Comparison of ENCODE assay signal across 8 cellular contexts in genomic region chr22:50252081-50253045, GRCh38. TPM values are rescaled to one million over a fixed set of nuclear protein-coding genes. Genes with fewer than 3 reads are reported as not detected.
DNase-seq lines count a peak whose midpoint lies in the region; ATAC-seq and TF ChIP-seq lines count a peak whose summit lies in the region.

No MANE protein-coding gene starts in this region.

- POLR2A ChIA-PET in A673 (lab: Charles Lee; ENCODE audit: low non-redundant PET), result interaction anchor here (0.6 to 0.7 kb wide), 2 partner anchors 69 to 368 kb away, joined by 3 read pairs; no protein-coding TSS in a partner anchor

- DNase-seq in A673 (ENCODE audit: low spot score) (peak; percentile 78), GM13977 (ENCODE audit: low spot score) (peak; percentile 81), Peyer's patch (peak; percentile 83 to 93 (median 84)), fibroblast of villous mesenchyme (ENCODE audit: low read depth) (peak; percentile 62), ovary (peak; percentile 71 to 83 (median 79)), vagina (ENCODE audit: extremely low spot score in 2 of 2) (no peak)
- peak; percentile 60 for DNase-seq in activated T-helper 2 cell treated with anti-CD3 and anti-CD28 coated beads, Interferon-gamma antibody, Interleukin-2, Interleukin-4, amounts not matched to agents 10 μg/mL and 5 μg/mL and 100 μg/mL, durations not matched to agents 14 hours and 24 hours and 36 hours (ENCODE audit: low spot score)

- TF ChIP-seq CTCF in A673 (conservative IDR thresholded peaks at IDR 0.05; ENCODE audit: low read depth, low read length) (peak; percentile 77), GM13977 (IDR thresholded peaks at IDR 0.05; ENCODE audit: extremely low read depth, insufficient read depth, missing control alignments) (peak; percentile 90), Peyer's patch (IDR thresholded peaks at IDR 0.05) (peak; percentile 63 to 79 (median 72)), fibroblast of villous mesenchyme (IDR thresholded peaks at IDR 0.05; ENCODE audit: insufficient read depth, low read depth, low read length) (peak; percentile 68), ovary (IDR thresholded peaks at IDR 0.05) (peak; percentile 17 to 76 (median 64)), vagina (IDR thresholded peaks at IDR 0.05) (peak; percentile 45 to 66 (median 65))

- WGBS in ovary, 3 donors, result 57 to 59% (median 58%) methylated on average over 26 of the region's 26 CpGs

- H3K9me3 ChIP-seq in A673 (ENCODE audit: low read depth, low read length, poor library complexity, severe bottlenecking) (no peaks in the 10 kb centered on the region), Peyer's patch (no peaks in the 10 kb centered on the region), ovary (no peaks in the 10 kb centered on the region), vagina (no peaks in the 10 kb centered on the region)

- peaks cover 7% of the 10 kb centered on the region for H3K4me1 Mint-ChIP-seq in activated T-helper 2 cell treated with anti-CD3 and anti-CD28 coated beads, Interferon-gamma antibody, Interleukin-2, Interleukin-4, amounts not matched to agents 10 μg/mL and 5 μg/mL and 100 μg/mL, durations not matched to agents 14 hours and 24 hours and 36 hours (ENCODE audit: low read depth)

- H3K4me3 Mint-ChIP-seq in activated T-helper 2 cell treated with anti-CD3 and anti-CD28 coated beads, Interferon-gamma antibody, Interleukin-2, Interleukin-4, amounts not matched to agents 10 μg/mL and 5 μg/mL and 100 μg/mL, durations not matched to agents 14 hours and 24 hours and 36 hours (ENCODE audit: low read depth), result peak overlapping the region; percentile 21

- H3K27ac ChIP-seq in A673 (ENCODE audit: low read depth, low read length, poor library complexity, severe bottlenecking) (peak overlapping the region; percentile 44), Peyer's patch (peak overlapping the region; percentile 56 to 82 (median 70)), ovary (peak overlapping the region in 1 of 2 donors; percentile 44), vagina (peak overlapping the region; percentile 79)

- H3K4me3 ChIP-seq in A673 (ENCODE audit: low read depth, low read length, poor library complexity, severe bottlenecking) (peak overlapping the region; percentile 78), Peyer's patch (peak overlapping the region; percentile 58 to 87 (median 71)), fibroblast of villous mesenchyme (ENCODE audit: low read depth, low read length) (no peak overlapping the region), ovary (no peak overlapping the region), vagina (peak overlapping the region; percentile 60 to 88)

- no peak for TF ChIP-seq EP300 in ovary (IDR thresholded peaks at IDR 0.05)

- intact Hi-C loops in A673 (cut with micrococcal nuclease; ENCODE audit: unreplicated experiment) (no loop called here), ovary (cut with DNase I) (loop anchor here in 3 of 4 donors (5.0 to 10.0 kb wide), 2 partner anchors 90 to 272 kb away; partner anchors contain the start of genes PPP6R2 (in 2 of the 3) and SCO2 (in 1 of the 3)), vagina (cut with DNase I) (loop anchor here (5.0 kb wide), 2 partner anchors 75 to 90 kb away; partner anchors contain the start of genes DENND6B and PPP6R2)
- intact Hi-C loops in activated T-helper 2 cell treated with anti-CD3 and anti-CD28 coated beads, Interferon-gamma antibody, Interleukin-2, Interleukin-4, amounts not matched to agents 10 μg/mL and 5 μg/mL and 100 μg/mL, durations not matched to agents 14 hours and 24 hours and 36 hours (cut with micrococcal nuclease), result no loop called here

- H3K4me1 ChIP-seq in A673 (ENCODE audit: insufficient read depth, low read length, poor library complexity, severe bottlenecking), result peaks cover 7% of the 10 kb centered on the region
- peaks cover 9 to 43% (median 27%) of the 10 kb centered on the region in 4 donors for H3K4me1 ChIP-seq in Peyer's patch
- H3K4me1 ChIP-seq in ovary (ENCODE audit: insufficient read depth), result peaks cover 7% of the 10 kb centered on the region
- peaks cover 43% of the 10 kb centered on the region for H3K4me1 ChIP-seq in vagina

- H3K36me3 ChIP-seq in A673 (ENCODE audit: insufficient read depth, low read length, poor library complexity, severe bottlenecking), result peaks cover 7% of the 10 kb centered on the region
- peaks cover 0 to 3% (median 0%) of the 10 kb centered on the region in 3 donors for H3K36me3 ChIP-seq in Peyer's patch
- no peaks in the 10 kb centered on the region for H3K36me3 ChIP-seq in ovary
- no peaks in the 10 kb centered on the region for H3K36me3 ChIP-seq in vagina

- CTCF ChIA-PET in A673 (lab: Charles Lee), result interaction anchor here (0.6 to 1.0 kb wide), 6 partner anchors 9 to 273 kb away, joined by 3 to 8 read pairs (median 3); partner anchors contain the start of gene SCO2

- H3K36me3 Mint-ChIP-seq in activated T-helper 2 cell treated with anti-CD3 and anti-CD28 coated beads, Interferon-gamma antibody, Interleukin-2, Interleukin-4, amounts not matched to agents 10 μg/mL and 5 μg/mL and 100 μg/mL, durations not matched to agents 14 hours and 24 hours and 36 hours (ENCODE audit: low read depth), result peaks cover 6% of the 10 kb centered on the region

- H3K27me3 ChIP-seq in A673 (replicated peaks; ENCODE audit: insufficient read depth, low read depth, low read length, poor library complexity) (no peaks in the 10 kb centered on the region), Peyer's patch (no peaks in the 10 kb centered on the region), ovary (no peaks in the 10 kb centered on the region), vagina (no peaks in the 10 kb centered on the region)

- H3K27me3 Mint-ChIP-seq in activated T-helper 2 cell treated with anti-CD3 and anti-CD28 coated beads, Interferon-gamma antibody, Interleukin-2, Interleukin-4, amounts not matched to agents 10 μg/mL and 5 μg/mL and 100 μg/mL, durations not matched to agents 14 hours and 24 hours and 36 hours (ENCODE audit: low read depth), result no peaks in the 10 kb centered on the region

- BruUV-seq in A673 (replicated peaks; lab: Mats Ljungman, UMichigan), result no TSS peak

- no peaks in the 10 kb centered on the region for H3K9me3 Mint-ChIP-seq in activated T-helper 2 cell treated with anti-CD3 and anti-CD28 coated beads, Interferon-gamma antibody, Interleukin-2, Interleukin-4, amounts not matched to agents 10 μg/mL and 5 μg/mL and 100 μg/mL, durations not matched to agents 14 hours and 24 hours and 36 hours

- no peak for ATAC-seq in HG03045 (IDR thresholded peaks at IDR 0.05; ENCODE audit: unreplicated experiment)

- TF ChIP-seq POLR2A in Peyer's patch (IDR thresholded peaks at IDR 0.05) (no peak), ovary (IDR thresholded peaks at IDR 0.05) (no peak), vagina (IDR thresholded peaks at IDR 0.05) (no peak)

- H3K27ac Mint-ChIP-seq in activated T-helper 2 cell treated with anti-CD3 and anti-CD28 coated beads, Interferon-gamma antibody, Interleukin-2, Interleukin-4, amounts not matched to agents 10 μg/mL and 5 μg/mL and 100 μg/mL, durations not matched to agents 14 hours and 24 hours and 36 hours, result no peak overlapping the region

- in situ Hi-C loops in GM13977 (cut with MboI; ENCODE audit: low pct_unique_long_range_greater_than_20kb, low sequenced_read_pairs, unreplicated experiment), result loop anchor here (10.0 kb wide), 1 partner anchor 242 kb away; no protein-coding TSS in a partner anchor

RNA-seq across cellular contexts. Expression of gene HDAC10, which starts 1.3 kb away (rescaled TPM):
- 38.6 and 42.8 TPM in 2 replicates for total RNA-seq in A673 (2021)
- 100 to 1,000 TPM in 3 of 4 donors, 10 to 100 TPM in 1; 57.3 to 165 (median 119) TPM for total RNA-seq in Peyer's patch
- 60.0 and 62.9 TPM in 2 replicates for total RNA-seq in activated T-helper 2 cell treated with anti-CD3 and anti-CD28 coated beads, Interferon-gamma antibody, Interleukin-2, Interleukin-4, amounts not matched to agents 10 μg/mL and 5 μg/mL and 100 μg/mL, durations not matched to agents 14 hours and 24 hours and 36 hours
- total RNA-seq in fibroblast of villous mesenchyme, result 18.7 and 19.4 TPM in 2 replicates
- 10 to 100 TPM; 24.9 to 44.6 (median 41.1) TPM for total RNA-seq in ovary
- polyA plus RNA-seq in ovary, result 10 to 100 TPM in 1 of 2 donors, 1 to 10 TPM in 1; 2.3 to 33.2 TPM
- total RNA-seq in vagina, result 29.2 TPM

RNA-seq across cellular contexts. Expression of gene TUBGCP6, which starts 7.5 kb away (rescaled TPM):
- total RNA-seq in A673 (2021), result 31.0 and 33.1 TPM in 2 replicates
- 100 to 1,000 TPM in 2 of 4 donors, 10 to 100 TPM in 2; 51.5 to 163 (median 111) TPM for total RNA-seq in Peyer's patch
- 48.8 and 49.6 TPM in 2 replicates for total RNA-seq in activated T-helper 2 cell treated with anti-CD3 and anti-CD28 coated beads, Interferon-gamma antibody, Interleukin-2, Interleukin-4, amounts not matched to agents 10 μg/mL and 5 μg/mL and 100 μg/mL, durations not matched to agents 14 hours and 24 hours and 36 hours
- 25.4 and 32.4 TPM in 2 replicates for total RNA-seq in fibroblast of villous mesenchyme
- total RNA-seq in ovary, result 10 to 100 TPM; 35.9 to 52.2 (median 40.8) TPM
- polyA plus RNA-seq in ovary, result 10 to 100 TPM in 1 of 2 donors, 1 to 10 TPM in 1; 7.5 to 42.6 TPM
- total RNA-seq in vagina, result 45.4 TPM

RNA-seq across cellular contexts. Expression of gene MAPK12, which starts 9.1 kb away (rescaled TPM):
- total RNA-seq in A673 (2021) (20.8 and 27.5 TPM in 2 replicates), Peyer's patch (10 to 100 TPM in 1 of 4 donors, 1 to 10 TPM in 3; 1.2 to 37.1 (median 5.4) TPM), fibroblast of villous mesenchyme (39.3 and 42.7 TPM in 2 replicates), ovary (10 to 100 TPM in 6 of 7 donors, 1 to 10 TPM in 1; 7.9 to 35.3 (median 23.3) TPM), vagina (15.0 TPM)
- total RNA-seq in activated T-helper 2 cell treated with anti-CD3 and anti-CD28 coated beads, Interferon-gamma antibody, Interleukin-2, Interleukin-4, amounts not matched to agents 10 μg/mL and 5 μg/mL and 100 μg/mL, durations not matched to agents 14 hours and 24 hours and 36 hours, result 16.3 and 17.6 TPM in 2 replicates
- 10 to 100 TPM in 1 of 2 donors, under 1 TPM in 1; 0.87 to 26.5 TPM for polyA plus RNA-seq in ovary

RNA-seq across cellular contexts. Expression of gene MAPK11, which starts 17.8 kb away (rescaled TPM):
- total RNA-seq in A673 (2021) (5.4 and 10.4 TPM in 2 replicates), Peyer's patch (10 to 100 TPM in 1 of 4 donors, 1 to 10 TPM in 2, not detected in 1; 2.0 to 14.0 (median 2.5) TPM), fibroblast of villous mesenchyme (6.5 and 6.8 TPM in 2 replicates), ovary (10 to 100 TPM in 4 of 7 donors, 1 to 10 TPM in 3; 2.0 to 31.6 (median 12.0) TPM), vagina (7.4 TPM)
- 19.0 and 20.9 TPM in 2 replicates for total RNA-seq in activated T-helper 2 cell treated with anti-CD3 and anti-CD28 coated beads, Interferon-gamma antibody, Interleukin-2, Interleukin-4, amounts not matched to agents 10 μg/mL and 5 μg/mL and 100 μg/mL, durations not matched to agents 14 hours and 24 hours and 36 hours
- 10 to 100 TPM in 1 of 2 donors, under 1 TPM in 1; 0.92 to 13.0 TPM for polyA plus RNA-seq in ovary

RNA-seq across cellular contexts. Expression of gene SELENOO, which starts 51.6 kb away (rescaled TPM):
- total RNA-seq in A673 (2021) (39.2 and 41.3 TPM in 2 replicates), Peyer's patch (100 to 1,000 TPM in 1 of 4 donors, 10 to 100 TPM in 3; 48.7 to 101 (median 74.0) TPM), fibroblast of villous mesenchyme (18.0 and 20.7 TPM in 2 replicates), ovary (10 to 100 TPM; 18.9 to 31.1 (median 23.0) TPM), vagina (39.0 TPM)
- 26.3 and 26.4 TPM in 2 replicates for total RNA-seq in activated T-helper 2 cell treated with anti-CD3 and anti-CD28 coated beads, Interferon-gamma antibody, Interleukin-2, Interleukin-4, amounts not matched to agents 10 μg/mL and 5 μg/mL and 100 μg/mL, durations not matched to agents 14 hours and 24 hours and 36 hours
- 10 to 100 TPM in 1 of 2 donors, under 1 TPM in 1; 0.40 to 23.4 TPM for polyA plus RNA-seq in ovary

Comparison
In these comparisons a context has a peak if more than half of its experiments do, and no peak if none do; other contexts are left out.
1. DNase-seq: peak in A673 (single experiment), GM13977 (single experiment), Peyer's patch (3 of 3), activated T-helper 2 cell treated with anti-CD3 and anti-CD28 coated beads, Interferon-gamma antibody, Interleukin-2, Interleukin-4, amounts not matched to agents 10 μg/mL and 5 μg/mL and 100 μg/mL, durations not matched to agents 14 hours and 24 hours and 36 hours (single experiment), fibroblast of villous mesenchyme (single experiment) and ovary (5 of 5); none in vagina (0 of 2).
2. H3K4me3 ChIP-seq: peak in A673 (single experiment), Peyer's patch (4 of 4) and vagina (2 of 2); none in fibroblast of villous mesenchyme (single experiment) and ovary (single experiment).
3. intact Hi-C loops: an anchor here in ovary (5.0 to 10.0 kb wide) and vagina (5.0 kb wide); none called in A673 and activated T-helper 2 cell treated with anti-CD3 and anti-CD28 coated beads, Interferon-gamma antibody, Interleukin-2, Interleukin-4, amounts not matched to agents 10 μg/mL and 5 μg/mL and 100 μg/mL, durations not matched to agents 14 hours and 24 hours and 36 hours.
4. Peak in every context shown above with its lines, with median percentiles within 50 percentile points of each other: CTCF ChIP-seq.